11 cellular contexts compared by ENCODE assay signal in genomic region chr20:5535211-5535756, GRCh38.
DNase-seq lines count a peak whose midpoint lies in the region; ATAC-seq, FAIRE-seq and TF ChIP-seq lines count a peak whose summit lies in the region.
"Had no signal": no experiment of that assay in that cellular context is flagged by ENCODE, and none has a peak within 500 bp of the region (broad histone marks: within the 10 kb centered on the region; RNA-seq: fewer than 3 reads in every experiment).

No MANE protein-coding gene starts in this region.

- no peaks in the 10 kb centered on the region for H3K27me3 ChIP-seq in GM23248 (replicated peaks; ENCODE audit: insufficient read depth)
- H3K27me3 ChIP-seq: SJCRH30 had no signal

- DNase-seq in GM23248 (peak; percentile 97), SIG-M5 (lab: John Stamatoyannopoulos, UW) (peak; percentile 61), fibroblast of the aortic adventitia (ENCODE audit: low read depth) (peak; percentile 92), sciatic nerve (ENCODE audit: low spot score) (no peak), ACHN (no peak), frontal cortex (ENCODE audit: low spot score in 2 of 2) (no peak)
- DNase-seq: dermis blood vessel endothelial cell, NCI-H1417 treated with DMSO at 0.1 percent for 48 hours, SJCRH30 had no signal

- no peaks in the 10 kb centered on the region for H3K9me3 ChIP-seq in GM23248 (ENCODE audit: low read depth)
- H3K9me3 ChIP-seq: SJCRH30 had no signal

- peak; percentile 24 for ATAC-seq in sciatic nerve
- no peak for ATAC-seq in GM21786 (IDR thresholded peaks at IDR 0.05; ENCODE audit: unreplicated experiment)

- H2AFZ ChIP-seq in GM23248: peak overlapping the region; percentile 59

- no peaks in the 10 kb centered on the region for H3K36me3 ChIP-seq in GM23248 (ENCODE audit: low read depth)
- H3K36me3 ChIP-seq: SJCRH30 had no signal

- peak overlapping the region; percentile 67 for H3K9ac ChIP-seq in GM23248

- H3K4me3 ChIP-seq in GM23248 (peak overlapping the region; percentile 27; the same call in 1 of the 2 replicates), fibroblast of the aortic adventitia (ENCODE audit: low read depth, low read length) (no peak overlapping the region)
- H3K4me3 ChIP-seq: SJCRH30, skin epidermis had no signal

- H3K27ac ChIP-seq in GM23248: peak overlapping the region; percentile 96
- H3K27ac ChIP-seq: SJCRH30 had no signal

- intact Hi-C loops in sciatic nerve (cut with DNase I): loop anchor here (10.0 kb wide), 1 partner anchor 250 kb away; no protein-coding TSS in a partner anchor

- peaks cover 43% of the 10 kb centered on the region for H3F3A ChIP-seq in GM23248 (ENCODE audit: insufficient read depth)

- 12 to 14% methylated on average over 7 of the region's 7 CpGs for WGBS in GM23248 (ENCODE audit: low coverage in 1 of 2, low lambda C conversion rate in 2 of 2, missing lambda C conversion rate in 2 of 2), 2 experiments

- in situ Hi-C loops in GM23248 (cut with MboI) (no loop called here), ACHN (cut with HindIII; ENCODE audit: low pct_ligation_motif_present, low pct_unique_long_range_greater_than_20kb, low sequenced_read_pairs) (no loop called here)

- peak overlapping the region; percentile 31 for H3K4me2 ChIP-seq in GM23248 (ENCODE audit: unreplicated experiment)

- no peak for TF ChIP-seq CTCF in fibroblast of the aortic adventitia (IDR thresholded peaks at IDR 0.05; ENCODE audit: insufficient read depth, low read length)

- no peaks in the 10 kb centered on the region for H4K20me1 ChIP-seq in GM23248 (ENCODE audit: insufficient read depth)

- no peaks in the 10 kb centered on the region for H3K79me2 ChIP-seq in GM23248 (ENCODE audit: insufficient read depth)

- no peaks in the 10 kb centered on the region for H3K9me2 ChIP-seq in GM23248 (ENCODE audit: insufficient read depth)

- H3K4me1 ChIP-seq in GM23248 (ENCODE audit: insufficient read depth): peaks cover 40% of the 10 kb centered on the region
- H3K4me1 ChIP-seq: SJCRH30 had no signal

- FAIRE-seq in frontal cortex (lab: Jason Lieb, UNC): no peak

Comparison
In these comparisons a context has a peak if more than half of its experiments do, and no peak if none do; other contexts are left out.
1. DNase-seq: peak in GM23248 (single experiment), SIG-M5 (single experiment) and fibroblast of the aortic adventitia (single experiment); none in sciatic nerve (single experiment), ACHN (single experiment) and frontal cortex (0 of 2).